ENCODE assay signal across 2 cellular contexts in genomic region chr3:189809583-189809982, GRCh38.
A peak's percentile ranks its signal among the peaks of the same experiment; 100 is the strongest.
TF ChIP-seq lines count a peak whose summit lies in the region.

No MANE protein-coding gene starts in this region.

TF ChIP-seq in IMR-90, 13 proteins besides CTCF, POLR2A, EP300 and RAD21:
- TF ChIP-seq FOS (IDR thresholded peaks at IDR 0.05; ENCODE audit: low read depth, low read length): no peak
- TF ChIP-seq MAZ (IDR thresholded peaks at IDR 0.05; ENCODE audit: borderline replicate concordance, low read depth, low read length): no peak

TF ChIP-seq in GM12878, 131 proteins besides CTCF, POLR2A, EP300 and RAD21:
- TF ChIP-seq SPI1 (IDR thresholded peaks at IDR 0.05; ENCODE audit: borderline replicate concordance, insufficient read depth, low read depth, low read length) (peak; percentile 22; the same call in 1 of the 2 replicates), TAF1 (IDR thresholded peaks at IDR 0.05; ENCODE audit: borderline replicate concordance, low read depth, low read length) (no peak)
TF ChIP-seq in GM12878: peak in this region for 1.
